Comparison of ENCODE assay signal across 8 cellular contexts in the genomic region with DNA sequence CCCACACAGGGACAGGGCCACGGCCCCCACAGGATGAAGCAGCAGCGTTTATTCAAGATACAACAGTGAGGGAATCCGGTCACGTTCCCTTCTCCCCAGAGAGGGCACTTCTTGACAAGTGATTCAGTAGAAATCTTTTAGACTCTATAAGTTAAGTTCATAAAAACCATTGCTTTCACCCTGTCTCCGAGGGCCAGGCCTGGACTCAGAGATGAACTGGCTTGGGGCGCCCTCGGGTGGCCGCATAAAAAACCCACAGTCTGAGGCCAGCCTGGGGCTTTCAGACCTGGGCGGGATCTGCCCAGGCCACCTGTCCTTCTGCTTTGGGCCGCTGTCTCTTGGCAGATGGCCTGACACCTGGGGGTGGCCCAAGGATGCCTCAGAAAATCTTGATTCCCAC. TPM values are rescaled to one million over a fixed set of nuclear protein-coding genes. Genes with fewer than 3 reads are reported as not detected.
DNase-seq lines count a peak whose midpoint lies in the region; ATAC-seq and TF ChIP-seq lines count a peak whose summit lies in the region.
"Not testable (repeated sequence)": the region's sequence is repeated elsewhere in the genome, so short reads cannot be mapped to it uniquely, and the experiment has no call there.

No MANE protein-coding gene starts in this region.

- not testable (repeated sequence) for H3K4me3 Mint-ChIP-seq in osteocyte (ENCODE audit: unreplicated experiment)

- H3K4me2 ChIP-seq in OCI-LY3 (ENCODE audit: low read length): peak overlapping the region; percentile 70

- H3K36me3 ChIP-seq in OCI-LY3 (replicated peaks; ENCODE audit: low read depth, low read length); heart left ventricle: not testable (repeated sequence)

- H3K27me3 Mint-ChIP-seq in osteocyte (ENCODE audit: unreplicated experiment): not testable (repeated sequence)

- intact Hi-C loops in heart left ventricle (cut with DNase I): loop anchor here in 1 of 10 donors (10.0 kb wide), 1 partner anchor 485 kb away; the partner anchor contains the start of gene MMP11

- not testable (repeated sequence) for H2AFZ ChIP-seq in OCI-LY3 (ENCODE audit: low read depth, low read length)

- ATAC-seq in heart left ventricle: not testable (repeated sequence)

- H3K4me1 ChIP-seq in OCI-LY3 (ENCODE audit: low read length); heart left ventricle: not testable (repeated sequence)

- DNase-seq in DMS53 (lab: John Stamatoyannopoulos, UW): peak; percentile 74
- not testable (repeated sequence) for DNase-seq in LNCaP clone FGC (ENCODE audit: low read depth)
- peak; percentile 58 to 64 for DNase-seq in activated CD4-positive, alpha-beta T cell treated with anti-CD3 and anti-CD28 coated beads for 4 hours
- peak; percentile 83 for DNase-seq in astrocyte of the spinal cord (ENCODE audit: low read depth, low spot score)
- peak; percentile 75 to 83 (median 78) for DNase-seq in heart left ventricle
- DNase-seq in osteocyte (ENCODE audit: extremely low spot score, unreplicated experiment): peak; percentile 92
- DNase-seq in stimulated activated CD8-positive, alpha-beta memory T cell treated with anti-CD3 and anti-CD28 coated beads, Interleukin-7, amount 100 ng/mL, for 4 hours (ENCODE audit: low read depth in 2 of 2): peak; percentile 39 to 42

- not testable (repeated sequence) for H3K4me3 ChIP-seq in LNCaP clone FGC (ENCODE audit: low read depth, low read length); OCI-LY3 (ENCODE audit: low read length); astrocyte of the spinal cord (ENCODE audit: low read depth, low read length); heart left ventricle

- not testable (repeated sequence) for H4K20me1 ChIP-seq in OCI-LY3 (ENCODE audit: insufficient read depth, low read length)

- peak; percentile 43 for TF ChIP-seq CTCF in LNCaP clone FGC (IDR thresholded peaks at IDR 0.05; ENCODE audit: control insufficient read depth, extremely low read depth, insufficient read depth)
- peak; percentile 51 for TF ChIP-seq CTCF in OCI-LY3 (IDR thresholded peaks at IDR 0.05; ENCODE audit: low read depth, low read length)
- TF ChIP-seq CTCF in astrocyte of the spinal cord (IDR thresholded peaks at IDR 0.05; ENCODE audit: low read depth, low read length): peak; percentile 28
- peak in 9 of 12 donors; percentile 33 to 64 (median 49) for TF ChIP-seq CTCF in heart left ventricle (IDR thresholded peaks at IDR 0.05)
- peak; percentile 68 for TF ChIP-seq CTCF in osteocyte (IDR thresholded peaks at IDR 0.05)

- not testable (repeated sequence) for H3K27ac ChIP-seq in OCI-LY3 (ENCODE audit: low read length)
- H3K27ac ChIP-seq in heart left ventricle: peak overlapping the region in 7 of 12 donors; percentile 18 to 70 (median 48)

- not testable (repeated sequence) for TF ChIP-seq POLR2A in heart left ventricle (IDR thresholded peaks at IDR 0.05)

- in situ Hi-C loops in astrocyte of the spinal cord (cut with HindIII; ENCODE audit: low sequenced_read_pairs): not testable (repeated sequence)

- H3K9me3 ChIP-seq in OCI-LY3 (ENCODE audit: insufficient read depth, low read length); heart left ventricle: not testable (repeated sequence)

- 7 to 47% (median 34%) methylated on average over 2 to 8 of the region's 10 CpGs for WGBS in heart left ventricle, 4 donors

- not testable (repeated sequence) for H3K9me3 Mint-ChIP-seq in osteocyte (ENCODE audit: unreplicated experiment)

- not testable (repeated sequence) for H3K4me1 Mint-ChIP-seq in osteocyte (ENCODE audit: unreplicated experiment)

- peak overlapping the region; percentile 34 for H3K27ac Mint-ChIP-seq in osteocyte (ENCODE audit: unreplicated experiment)

- peak overlapping the region; percentile 51; the same call in 1 of the 2 replicates for H3K9ac ChIP-seq in OCI-LY3 (ENCODE audit: low read length)

- H3K27me3 ChIP-seq in OCI-LY3 (ENCODE audit: low read depth, low read length); heart left ventricle: not testable (repeated sequence)

- H3K36me3 Mint-ChIP-seq in osteocyte (ENCODE audit: unreplicated experiment): not testable (repeated sequence)

- H3K79me2 ChIP-seq in OCI-LY3 (ENCODE audit: low read length): not testable (repeated sequence)

RNA-seq across cellular contexts. Expression of gene SPECC1L, which starts 11.2 kb away (rescaled TPM):
- 10 to 100 TPM; 25.4 to 65.3 (median 52.8) TPM for total RNA-seq in heart left ventricle
- 10 to 100 TPM in 1 of 2 donors, 1 to 10 TPM in 1; 9.8 to 22.3 TPM for polyA plus RNA-seq in heart left ventricle
- total RNA-seq in osteocyte: 79.5 and 93.5 TPM in 2 replicates

RNA-seq across cellular contexts. Expression of gene GGT5, which starts 14.6 kb away (rescaled TPM):
- total RNA-seq in heart left ventricle (10 to 100 TPM in 7 of 9 donors, 1 to 10 TPM in 2; 6.1 to 71.5 (median 15.5) TPM), osteocyte (136 and 150 TPM in 2 replicates)
- 10 to 100 TPM; 30.9 to 41.6 TPM for polyA plus RNA-seq in heart left ventricle
